11 cellular contexts compared by ENCODE assay signal in the genomic region with DNA sequence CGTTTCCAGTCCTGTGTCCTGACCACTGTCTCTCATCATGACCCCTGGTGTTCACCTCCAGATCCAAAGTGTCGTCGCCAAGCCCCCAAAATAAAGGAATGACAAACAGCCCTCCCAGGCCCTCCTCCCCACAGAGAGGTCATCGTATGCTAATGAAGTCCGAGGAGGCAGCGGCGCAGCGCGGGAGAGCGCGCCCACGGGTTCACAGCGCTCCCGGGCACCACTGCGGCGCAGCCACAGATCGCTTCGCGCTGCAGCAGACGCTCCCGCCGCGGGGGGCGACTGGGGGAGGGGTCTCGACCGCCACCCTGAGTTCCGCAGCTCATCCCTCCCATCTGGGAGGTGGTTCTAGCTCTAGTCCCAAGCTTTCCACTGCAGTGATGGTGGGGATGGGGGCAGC. TPM values are rescaled to one million over a fixed set of nuclear protein-coding genes. Genes with fewer than 3 reads are reported as not detected.
A peak's percentile ranks its signal among the peaks of the same experiment; 100 is the strongest.
DNase-seq lines count a peak whose midpoint lies in the region; ATAC-seq and TF ChIP-seq lines count a peak whose summit lies in the region.
"Had no signal": no experiment of that assay in that cellular context is flagged by ENCODE, and none has a peak within 500 bp of the region (broad histone marks: within the 10 kb centered on the region; RNA-seq: fewer than 3 reads in every experiment).

No MANE protein-coding gene starts in this region.

- ATAC-seq in lung (ENCODE audit: insufficient read depth, low FRiP score), result peak; percentile 30
- no peak for ATAC-seq in thoracic aorta (ENCODE audit: insufficient number of reproducible peaks, low FRiP score, low read depth)
- no peak for ATAC-seq in GM19023 (IDR thresholded peaks at IDR 0.05; ENCODE audit: unreplicated experiment)

- WGBS in lung, 2 donors, result 4 to 5% methylated on average over 27 of the region's 27 CpGs

- H3K4me2 ChIP-seq in osteoblast (ENCODE audit: insufficient read depth, low read length), result no peak overlapping the region

- H3K36me3 ChIP-seq in lung (ENCODE audit: control insufficient read depth in 2 of 2, insufficient read depth in 2 of 2, low read length in 2 of 2) (no peaks in the 10 kb centered on the region), thoracic aorta (no peaks in the 10 kb centered on the region), osteoblast (ENCODE audit: insufficient read depth, low read length) (no peaks in the 10 kb centered on the region)
- H3K36me3 ChIP-seq: brain microvascular endothelial cell had no signal

- no peaks in the 10 kb centered on the region for H3K79me2 ChIP-seq in osteoblast (ENCODE audit: insufficient read depth, low read length)

- H3K9me3 ChIP-seq in lung (ENCODE audit: control insufficient read depth in 2 of 2, insufficient read depth in 1 of 2, low read length in 1 of 2), result no peaks in the 10 kb centered on the region
- no peaks in the 10 kb centered on the region for H3K9me3 ChIP-seq in thoracic aorta
- no peaks in the 10 kb centered on the region for H3K9me3 ChIP-seq in osteoblast (ENCODE audit: low read depth, low read length)
- H3K9me3 ChIP-seq: A549 had no signal

- H2AFZ ChIP-seq in osteoblast (ENCODE audit: low read length), result no peak overlapping the region

- TF ChIP-seq CTCF in lung (IDR thresholded peaks at IDR 0.05; ENCODE audit: control extremely low read depth, extremely low read depth), result no peak
- TF ChIP-seq CTCF in thoracic aorta (IDR thresholded peaks at IDR 0.05), result no peak
- no peak for TF ChIP-seq CTCF in osteoblast (IDR thresholded peaks at IDR 0.05; ENCODE audit: extremely low read depth, low read depth, low read length)

- DNase-seq in NCI-H1417 (lab: John Stamatoyannopoulos, UW) (peak in 2 of 3 experiments; percentile 55 to 65), NCI-H1417 treated with DMSO at 0.1 percent for 48 hours (lab: John Stamatoyannopoulos, UW) (no peak), ecto neural progenitor cell (ENCODE audit: low spot score) (peak; percentile 68), lung (ENCODE audit: low spot score) (no peak), thoracic aorta (ENCODE audit: low spot score) (no peak), kidney tubule cell (ENCODE audit: low spot score) (no peak), osteoblast (ENCODE audit: insufficient read length, low spot score, missing footprints) (no peak)
- DNase-seq: brain microvascular endothelial cell, NCI-H187 had no signal

- peak overlapping the region in 1 of 2 donors; percentile 9 for H3K27ac ChIP-seq in lung (ENCODE audit: low read depth in 1 of 2, low read length in 1 of 2)
- peak overlapping the region in 1 of 2 donors; percentile 23 for H3K27ac ChIP-seq in thoracic aorta
- no peak overlapping the region for H3K27ac ChIP-seq in osteoblast (ENCODE audit: low read depth, low read length)
- H3K27ac ChIP-seq: A549, brain microvascular endothelial cell had no signal

- H3K4me1 ChIP-seq in lung (ENCODE audit: control insufficient read depth in 2 of 2, insufficient read depth in 2 of 2, low read length in 2 of 2) (peaks cover 0 to 4% of the 10 kb centered on the region in 2 donors), thoracic aorta (ENCODE audit: control insufficient read depth in 1 of 2, low read depth in 2 of 2) (peaks cover 15 to 59% of the 10 kb centered on the region in 2 donors), osteoblast (ENCODE audit: insufficient read depth, low read length) (peaks cover 16% of the 10 kb centered on the region)

- H3K27me3 ChIP-seq in lung (ENCODE audit: control insufficient read depth, insufficient read depth), result no peaks in the 10 kb centered on the region
- no peaks in the 10 kb centered on the region for H3K27me3 ChIP-seq in thoracic aorta (replicated peaks; ENCODE audit: insufficient read depth)
- H3K27me3 ChIP-seq in osteoblast (ENCODE audit: insufficient read depth, low read length), result peaks cover 43% of the 10 kb centered on the region

- no peaks in the 10 kb centered on the region for H4K20me1 ChIP-seq in osteoblast (ENCODE audit: insufficient read depth, low read length)

- H3K4me3 ChIP-seq in lung (no peak overlapping the region), thoracic aorta (peak overlapping the region; percentile 86), osteoblast (ENCODE audit: insufficient read depth, low read length) (no peak overlapping the region)

RNA-seq across cellular contexts. Expression of gene DGKG, which starts 1.3 kb away (rescaled TPM):
- total RNA-seq in lung, result 10 to 100 TPM; 10.6 to 13.7 TPM
- 1 to 10 TPM; 2.1 to 5.4 TPM for polyA plus RNA-seq in lung
- 10 to 100 TPM; 12.5 to 16.7 TPM for total RNA-seq in thoracic aorta
- 2.5 and 2.9 TPM in 2 replicates for total RNA-seq in osteoblast

Comparison
In these comparisons a context has a peak if more than half of its experiments do, and no peak if none do; other contexts are left out.
1. DNase-seq: peak in NCI-H1417 (2 of 3) and ecto neural progenitor cell (single experiment); none in NCI-H1417 treated with DMSO at 0.1 percent for 48 hours (single experiment), lung (single experiment), thoracic aorta (single experiment), kidney tubule cell (single experiment) and osteoblast (single experiment).